Comparison of ENCODE assay signal across 1 cellular context in genomic region chr7:37409456-37409855, GRCh38.
TF ChIP-seq lines count a peak whose summit lies in the region.

No MANE protein-coding gene starts in this region.

TF ChIP-seq in GM12878, 131 proteins besides CTCF, POLR2A, EP300 and RAD21 (continued from another document):
- no peak for TF ChIP-seq E2F8 (IDR thresholded peaks at IDR 0.05; ENCODE audit: low read depth, partially characterized antibody)
- TF ChIP-seq BRCA1 (IDR thresholded peaks at IDR 0.05; ENCODE audit: low read depth, low read length): no peak
- no peak for TF ChIP-seq CBFB (IDR thresholded peaks at IDR 0.05; ENCODE audit: low read depth)
- no peak for TF ChIP-seq ZNF217 (IDR thresholded peaks at IDR 0.05)
- TF ChIP-seq, protein P1, sequence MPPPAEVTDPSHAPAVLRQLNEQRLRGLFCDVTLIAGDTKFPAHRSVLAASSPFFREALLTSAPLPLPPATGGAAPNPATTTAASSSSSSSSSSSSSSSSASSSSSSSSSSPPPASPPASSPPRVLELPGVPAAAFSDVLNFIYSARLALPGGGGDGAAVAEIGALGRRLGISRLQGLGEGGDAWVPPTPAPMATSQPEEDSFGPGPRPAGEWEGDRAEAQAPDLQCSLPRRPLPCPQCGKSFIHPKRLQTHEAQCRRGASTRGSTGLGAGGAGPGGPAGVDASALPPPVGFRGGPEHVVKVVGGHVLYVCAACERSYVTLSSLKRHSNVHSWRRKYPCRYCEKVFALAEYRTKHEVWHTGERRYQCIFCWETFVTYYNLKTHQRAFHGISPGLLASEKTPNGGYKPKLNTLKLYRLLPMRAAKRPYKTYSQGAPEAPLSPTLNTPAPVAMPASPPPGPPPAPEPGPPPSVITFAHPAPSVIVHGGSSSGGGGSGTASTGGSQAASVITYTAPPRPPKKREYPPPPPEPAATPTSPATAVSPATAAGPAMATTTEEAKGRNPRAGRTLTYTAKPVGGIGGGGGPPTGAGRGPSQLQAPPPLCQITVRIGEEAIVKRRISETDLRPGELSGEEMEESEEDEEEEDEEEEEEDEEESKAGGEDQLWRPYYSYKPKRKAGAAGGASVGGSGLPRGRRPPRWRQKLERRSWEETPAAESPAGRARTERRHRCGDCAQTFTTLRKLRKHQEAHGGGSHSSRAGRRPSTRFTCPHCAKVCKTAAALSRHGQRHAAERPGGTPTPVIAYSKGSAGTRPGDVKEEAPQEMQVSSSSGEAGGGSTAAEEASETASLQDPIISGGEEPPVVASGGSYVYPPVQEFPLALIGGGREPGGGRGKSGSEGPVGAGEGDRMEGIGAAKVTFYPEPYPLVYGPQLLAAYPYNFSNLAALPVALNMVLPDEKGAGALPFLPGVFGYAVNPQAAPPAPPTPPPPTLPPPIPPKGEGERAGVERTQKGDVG (CRISPR knock-in tag; IDR thresholded peaks at IDR 0.05): no peak
- no peak for TF ChIP-seq SIX5 (IDR thresholded peaks at IDR 0.05; ENCODE audit: low read depth, low read length, severe bottlenecking)
- TF ChIP-seq STAT3 (IDR thresholded peaks at IDR 0.05; ENCODE audit: low read depth, low read length): no peak
- TF ChIP-seq, protein P2, sequence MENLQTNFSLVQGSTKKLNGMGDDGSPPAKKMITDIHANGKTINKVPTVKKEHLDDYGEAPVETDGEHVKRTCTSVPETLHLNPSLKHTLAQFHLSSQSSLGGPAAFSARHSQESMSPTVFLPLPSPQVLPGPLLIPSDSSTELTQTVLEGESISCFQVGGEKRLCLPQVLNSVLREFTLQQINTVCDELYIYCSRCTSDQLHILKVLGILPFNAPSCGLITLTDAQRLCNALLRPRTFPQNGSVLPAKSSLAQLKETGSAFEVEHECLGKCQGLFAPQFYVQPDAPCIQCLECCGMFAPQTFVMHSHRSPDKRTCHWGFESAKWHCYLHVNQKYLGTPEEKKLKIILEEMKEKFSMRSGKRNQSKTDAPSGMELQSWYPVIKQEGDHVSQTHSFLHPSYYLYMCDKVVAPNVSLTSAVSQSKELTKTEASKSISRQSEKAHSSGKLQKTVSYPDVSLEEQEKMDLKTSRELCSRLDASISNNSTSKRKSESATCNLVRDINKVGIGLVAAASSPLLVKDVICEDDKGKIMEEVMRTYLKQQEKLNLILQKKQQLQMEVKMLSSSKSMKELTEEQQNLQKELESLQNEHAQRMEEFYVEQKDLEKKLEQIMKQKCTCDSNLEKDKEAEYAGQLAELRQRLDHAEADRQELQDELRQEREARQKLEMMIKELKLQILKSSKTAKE (IDR thresholded peaks at IDR 0.05; ENCODE audit: low read depth, poor library complexity, severe bottlenecking): no peak
- no peak for TF ChIP-seq POLR2AphosphoS5 (IDR thresholded peaks at IDR 0.05; ENCODE audit: low read length)
- no peak for TF ChIP-seq ZNF384 (IDR thresholded peaks at IDR 0.05; ENCODE audit: borderline replicate concordance, low read depth, low read length)
- TF ChIP-seq NR2C2 (IDR thresholded peaks at IDR 0.05; ENCODE audit: borderline replicate concordance, control insufficient read depth, insufficient read length, low read depth): no peak
- TF ChIP-seq CUX1 (IDR thresholded peaks at IDR 0.05; ENCODE audit: insufficient replicate concordance, low read depth, low read length): no peak
- TF ChIP-seq, protein P3, sequence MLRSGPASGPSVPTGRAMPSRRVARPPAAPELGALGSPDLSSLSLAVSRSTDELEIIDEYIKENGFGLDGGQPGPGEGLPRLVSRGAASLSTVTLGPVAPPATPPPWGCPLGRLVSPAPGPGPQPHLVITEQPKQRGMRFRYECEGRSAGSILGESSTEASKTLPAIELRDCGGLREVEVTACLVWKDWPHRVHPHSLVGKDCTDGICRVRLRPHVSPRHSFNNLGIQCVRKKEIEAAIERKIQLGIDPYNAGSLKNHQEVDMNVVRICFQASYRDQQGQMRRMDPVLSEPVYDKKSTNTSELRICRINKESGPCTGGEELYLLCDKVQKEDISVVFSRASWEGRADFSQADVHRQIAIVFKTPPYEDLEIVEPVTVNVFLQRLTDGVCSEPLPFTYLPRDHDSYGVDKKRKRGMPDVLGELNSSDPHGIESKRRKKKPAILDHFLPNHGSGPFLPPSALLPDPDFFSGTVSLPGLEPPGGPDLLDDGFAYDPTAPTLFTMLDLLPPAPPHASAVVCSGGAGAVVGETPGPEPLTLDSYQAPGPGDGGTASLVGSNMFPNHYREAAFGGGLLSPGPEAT (IDR thresholded peaks at IDR 0.05; ENCODE audit: low read depth): no peak
- no peak for TF ChIP-seq MXI1 (IDR thresholded peaks at IDR 0.05; ENCODE audit: low read depth, low read length)
